ENCODE assay signal across 23 cellular contexts in genomic region chrY:15535131-15535530, GRCh38.
DNase-seq lines count a peak whose midpoint lies in the region; ATAC-seq and TF ChIP-seq lines count a peak whose summit lies in the region.
"Had no signal": no experiment of that assay in that cellular context is flagged by ENCODE, and none has a peak within 500 bp of the region (broad histone marks: within the 10 kb centered on the region; RNA-seq: fewer than 3 reads in every experiment).

No MANE protein-coding gene starts in this region.

- H3K27me3 Mint-ChIP-seq in activated T-cell treated with anti-CD3 and anti-CD28 coated beads, Interleukin-2, amount 50 U/mL, for 4 hours (ENCODE audit: low read depth) = peaks cover 9% of the 10 kb centered on the region
- H3K27me3 Mint-ChIP-seq: IgD-negative memory B cell had no signal

- no peaks in the 10 kb centered on the region for H3F3A ChIP-seq in OCI-LY1 (ENCODE audit: insufficient read depth, low read length)

- no peak overlapping the region for H2AFZ ChIP-seq in ACC112 (ENCODE audit: low read length, unreplicated experiment)
- H2AFZ ChIP-seq in OCI-LY1 (ENCODE audit: low read length) = no peak overlapping the region

- no peaks in the 10 kb centered on the region for H4K20me1 ChIP-seq in OCI-LY1 (ENCODE audit: insufficient read depth, low read length)

- H3K79me2 ChIP-seq in ACC112 (ENCODE audit: control insufficient read depth, insufficient read depth, low read length, unreplicated experiment) (no peaks in the 10 kb centered on the region), OCI-LY1 (ENCODE audit: insufficient read depth, low read length) (no peaks in the 10 kb centered on the region)

- H3K27me3 ChIP-seq in ACC112 (ENCODE audit: insufficient read depth, low read length) = no peaks in the 10 kb centered on the region
- no peaks in the 10 kb centered on the region for H3K27me3 ChIP-seq in OCI-LY1 (ENCODE audit: insufficient read depth, low read length)

- peak; percentile 5 for DNase-seq in choroid plexus epithelial cell (ENCODE audit: low read depth)
- peak; percentile 45 for DNase-seq in renal cortical epithelial cell (ENCODE audit: low read depth)
- DNase-seq in NCI-H146 (lab: John Stamatoyannopoulos, UW) = no peak
- no peak for DNase-seq in activated T-cell treated with anti-CD3 and anti-CD28 coated beads, Interleukin-2, amount 50 U/mL, for 4 hours
- no peak for DNase-seq in NCI-H2029 (lab: John Stamatoyannopoulos, UW)
- DNase-seq: C1 segment of cervical spinal cord; Caco-2; CD4-positive, alpha-beta memory T cell; DMS 273 treated with DMSO at 0.1 percent for 48 hours; DMS79 treated with DMSO at 0.1 percent for 48 hours; MM.1S; NCI-H1694; NCI-H2081; NCI-H2227 treated with DMSO at 0.1 percent for 48 hours; NCI-H526 treated with DMSO at 0.1 percent for 48 hours; SIG-M5; SK-N-SH; SW 1271 had no signal

- H3K36me3 ChIP-seq in ACC112 (ENCODE audit: insufficient read depth, low read length) (no peaks in the 10 kb centered on the region), OCI-LY1 (ENCODE audit: insufficient read depth, low read length) (no peaks in the 10 kb centered on the region)

- H3K4me1 ChIP-seq in ACC112 (ENCODE audit: control insufficient read depth, insufficient read depth, low read length, unreplicated experiment) (peaks cover 4% of the 10 kb centered on the region), OCI-LY1 (ENCODE audit: insufficient read depth, low read length, severe bottlenecking) (peaks cover 39% of the 10 kb centered on the region)
- H3K4me1 ChIP-seq: Caco-2 had no signal

- no peaks in the 10 kb centered on the region for H3K9me2 ChIP-seq in OCI-LY1 (ENCODE audit: low read depth, low read length)
- H3K9me2 ChIP-seq: SK-N-SH had no signal

- H3K36me3 Mint-ChIP-seq in activated T-cell treated with anti-CD3 and anti-CD28 coated beads, Interleukin-2, amount 50 U/mL, for 4 hours (ENCODE audit: insufficient read depth) = no peaks in the 10 kb centered on the region
- H3K36me3 Mint-ChIP-seq: CD4-positive, alpha-beta memory T cell; IgD-negative memory B cell had no signal

- no peak for ATAC-seq in activated T-cell treated with anti-CD3 and anti-CD28 coated beads, Interleukin-2, amount 50 U/mL, for 4 hours
- ATAC-seq: Panc1 had no signal

- no peaks in the 10 kb centered on the region for H3K9me3 ChIP-seq in OCI-LY1 (ENCODE audit: low read length)
- H3K9me3 ChIP-seq: Caco-2, SK-N-SH had no signal

- TF ChIP-seq CTCF in OCI-LY1 (IDR thresholded peaks at IDR 0.05; ENCODE audit: low read length) (no peak), choroid plexus epithelial cell (conservative IDR thresholded peaks at IDR 0.05; ENCODE audit: low read depth, low read length) (no peak)

- peaks cover 5% of the 10 kb centered on the region for H3K4me1 Mint-ChIP-seq in activated T-cell treated with anti-CD3 and anti-CD28 coated beads, Interleukin-2, amount 50 U/mL, for 4 hours (ENCODE audit: low read depth)
- H3K4me1 Mint-ChIP-seq: CD4-positive, alpha-beta memory T cell; IgD-negative memory B cell had no signal

- H3K9ac ChIP-seq in OCI-LY1 (ENCODE audit: low read length) = no peak overlapping the region
- H3K9ac ChIP-seq: KMS-11, SK-N-SH had no signal

- H3K4me3 ChIP-seq in ACC112 (ENCODE audit: low read depth, low read length) (no peak overlapping the region), OCI-LY1 (ENCODE audit: low read depth, low read length, poor library complexity, severe bottlenecking) (no peak overlapping the region), choroid plexus epithelial cell (ENCODE audit: low read depth, low read length) (no peak overlapping the region)

- no peaks in the 10 kb centered on the region for H3K9me3 Mint-ChIP-seq in activated T-cell treated with anti-CD3 and anti-CD28 coated beads, Interleukin-2, amount 50 U/mL, for 4 hours
- H3K9me3 Mint-ChIP-seq: IgD-negative memory B cell had no signal

- no peak overlapping the region for H3K4me3 Mint-ChIP-seq in activated T-cell treated with anti-CD3 and anti-CD28 coated beads, Interleukin-2, amount 50 U/mL, for 4 hours
- H3K4me3 Mint-ChIP-seq: CD4-positive, alpha-beta memory T cell; IgD-negative memory B cell had no signal

- H3K27ac ChIP-seq in ACC112 (ENCODE audit: low read depth, low read length) = peak overlapping the region; percentile 65
- H3K27ac ChIP-seq in OCI-LY1 (ENCODE audit: low read depth, low read length, poor library complexity, severe bottlenecking) = no peak overlapping the region
- H3K27ac ChIP-seq: KMS-11 had no signal

- peak overlapping the region; percentile 34; the same call in 1 of the 2 replicates for H3K4me2 ChIP-seq in OCI-LY1 (ENCODE audit: low read length)
- H3K4me2 ChIP-seq: KMS-11, SK-N-SH had no signal

Comparison
In these comparisons a context has a peak if more than half of its experiments do, and no peak if none do; other contexts are left out.
1. DNase-seq: peak in choroid plexus epithelial cell (single experiment) and renal cortical epithelial cell (single experiment); none in NCI-H146 (single experiment), activated T-cell treated with anti-CD3 and anti-CD28 coated beads, Interleukin-2, amount 50 U/mL, for 4 hours (single experiment) and NCI-H2029 (single experiment).